16 cellular contexts compared by ENCODE assay signal in genomic region chr11:125071831-125072209, GRCh38. TPM values are rescaled to one million over a fixed set of nuclear protein-coding genes. Genes with fewer than 3 reads are reported as not detected.
DNase-seq lines count a peak whose midpoint lies in the region; ATAC-seq, FAIRE-seq and TF ChIP-seq lines count a peak whose summit lies in the region.
"Had no signal": no experiment of that assay in that cellular context is flagged by ENCODE, and none has a peak within 500 bp of the region (broad histone marks: within the 10 kb centered on the region; RNA-seq: fewer than 3 reads in every experiment).

No MANE protein-coding gene starts in this region.

- no peak for ATAC-seq in lower lobe of right lung
- no peak for ATAC-seq in GM18502 (IDR thresholded peaks at IDR 0.05; ENCODE audit: poor library complexity, unreplicated experiment)

- H3K9me2 ChIP-seq in SU-DHL-6 (replicated peaks; ENCODE audit: insufficient read depth, low read length), result no peaks in the 10 kb centered on the region

- no peak overlapping the region for H3K9ac ChIP-seq in mammary epithelial cell (ENCODE audit: insufficient read depth, low read length)
- H3K9ac ChIP-seq in SU-DHL-6 (ENCODE audit: low read length), result no peak overlapping the region

- H3K36me3 ChIP-seq in mammary epithelial cell (ENCODE audit: insufficient read depth, low read length) (peaks cover 8% of the 10 kb centered on the region), SU-DHL-6 (ENCODE audit: low read length) (no peaks in the 10 kb centered on the region), lower lobe of right lung (no peaks in the 10 kb centered on the region)

- H4K20me1 ChIP-seq in mammary epithelial cell (ENCODE audit: insufficient read depth, low read length), result no peaks in the 10 kb centered on the region
- H4K20me1 ChIP-seq in SU-DHL-6 (ENCODE audit: low read depth, low read length), result no peaks in the 10 kb centered on the region

- TF ChIP-seq CTCF in MCF 10A (IDR thresholded peaks at IDR 0.05; ENCODE audit: unreplicated experiment), result no peak
- TF ChIP-seq CTCF in mammary epithelial cell (conservative IDR thresholded peaks at IDR 0.05 in 1 of 2, IDR thresholded peaks at IDR 0.05 in 1 of 2; ENCODE audit: extremely low read depth in 1 of 2, insufficient read depth in 1 of 2, low read depth in 1 of 2, low read length in 2 of 2), result no peak
- no peak for TF ChIP-seq CTCF in SU-DHL-6 (IDR thresholded peaks at IDR 0.05; ENCODE audit: insufficient read depth, low read length, poor library complexity, severe bottlenecking)
- TF ChIP-seq CTCF in lower lobe of right lung (IDR thresholded peaks at IDR 0.05), result no peak

- no peaks in the 10 kb centered on the region for H3K9me3 Mint-ChIP-seq in MCF 10A (ENCODE audit: unreplicated experiment)
- H3K9me3 Mint-ChIP-seq: activated T-helper 2 cell treated with anti-CD3 and anti-CD28 coated beads, Interferon-gamma antibody, Interleukin-2, Interleukin-4, amounts not matched to agents 10 μg/mL and 5 μg/mL and 100 μg/mL, durations not matched to agents 14 hours and 24 hours and 36 hours had no signal

- no peaks in the 10 kb centered on the region for H3K27me3 ChIP-seq in mammary epithelial cell (ENCODE audit: insufficient read depth, low read length)
- no peaks in the 10 kb centered on the region for H3K27me3 ChIP-seq in SU-DHL-6 (ENCODE audit: low read length)
- H3K27me3 ChIP-seq in lower lobe of right lung (ENCODE audit: low read depth), result peaks cover 4% of the 10 kb centered on the region

- no peak for FAIRE-seq in HTR-8/SVneo (lab: Jason Lieb, UNC)

- BruUV-seq in MCF 10A (replicated peaks; lab: Mats Ljungman, UMichigan), result no TSS peak
- BruUV-seq in mammary epithelial cell (replicated peaks; lab: Mats Ljungman, UMichigan), result no TSS peak

- no peaks in the 10 kb centered on the region for H3K27me3 Mint-ChIP-seq in MCF 10A (ENCODE audit: insufficient read depth, unreplicated experiment)

- peaks cover 40% of the 10 kb centered on the region for H3K4me1 Mint-ChIP-seq in MCF 10A (ENCODE audit: insufficient read depth, unreplicated experiment)

- H3K27ac ChIP-seq in mammary epithelial cell (ENCODE audit: insufficient read depth, low read depth, low read length), result no peak overlapping the region
- H3K27ac ChIP-seq in SU-DHL-6 (ENCODE audit: low read depth, low read length), result no peak overlapping the region; the same call in 1 of the 2 replicates
- peak overlapping the region; percentile 58 for H3K27ac ChIP-seq in lower lobe of right lung
- H3K27ac ChIP-seq: SK-N-MC had no signal

- DNase-seq in MCF 10A (ENCODE audit: unreplicated experiment), result no peak
- DNase-seq in mammary epithelial cell, result no peak
- DNase-seq in lower lobe of right lung, result no peak
- DNase-seq in HTR-8/SVneo (ENCODE audit: insufficient read length, low spot score), result no peak
- no peak for DNase-seq in cortex of kidney (lab: John Stamatoyannopoulos, UW)
- DNase-seq in NCI-H2081 (lab: John Stamatoyannopoulos, UW), result no peak
- DNase-seq: amniotic stem cell, COR-L47, glutamatergic neuron, NCI-H1048, NCI-H2171 had no signal

- POLR2A ChIA-PET in MCF 10A (lab: Yijun Ruan, JAX), result interaction anchor here (1.4 to 2.9 kb wide), 5 partner anchors 10 to 274 kb away, joined by 3 to 29 read pairs (median 5); no protein-coding TSS in a partner anchor

- H3F3A ChIP-seq in SU-DHL-6 (ENCODE audit: insufficient read depth), result no peaks in the 10 kb centered on the region

- no peaks in the 10 kb centered on the region for H3K36me3 Mint-ChIP-seq in MCF 10A (ENCODE audit: insufficient read depth, unreplicated experiment)

- 93% methylated on average over 6 of the region's 6 CpGs for WGBS in mammary epithelial cell (ENCODE audit: low coverage, missing lambda C conversion rate)

- dilution Hi-C loops in mammary epithelial cell (cut with HindIII; ENCODE audit: low sequenced_read_pairs), result no loop called here

- H3K9me3 ChIP-seq in mammary epithelial cell (replicated peaks; ENCODE audit: insufficient read depth, low read length), result no peaks in the 10 kb centered on the region
- no peaks in the 10 kb centered on the region for H3K9me3 ChIP-seq in SU-DHL-6 (ENCODE audit: insufficient read depth, low read length)
- H3K9me3 ChIP-seq in lower lobe of right lung, result no peaks in the 10 kb centered on the region

- intact Hi-C loops in MCF 10A (cut with micrococcal nuclease) (no loop called here), mammary epithelial cell (cut with micrococcal nuclease) (no loop called here), lower lobe of right lung (cut with DNase I) (no loop called here)

- peaks cover 28% of the 10 kb centered on the region for H3K79me2 ChIP-seq in mammary epithelial cell (ENCODE audit: insufficient read depth, low read length)
- H3K79me2 ChIP-seq in SU-DHL-6 (ENCODE audit: insufficient read depth, low read length), result no peaks in the 10 kb centered on the region

- in situ Hi-C loops in mammary epithelial cell (cut with MboI; ENCODE audit: low sequenced_read_pairs in 2 of 2), result no loop called here

- no peak overlapping the region for H3K4me3 Mint-ChIP-seq in MCF 10A (ENCODE audit: unreplicated experiment)

- H2AFZ ChIP-seq in mammary epithelial cell (ENCODE audit: low read depth, low read length) (no peak overlapping the region), SU-DHL-6 (ENCODE audit: low read depth, low read length, severe bottlenecking) (no peak overlapping the region)

- peak overlapping the region; percentile 88 for H3K27ac Mint-ChIP-seq in MCF 10A (ENCODE audit: low read depth, unreplicated experiment)

- H3K4me3 ChIP-seq in mammary epithelial cell (replicated peaks in 1 of 3; ENCODE audit: insufficient read depth in 1 of 3, low read depth in 2 of 3, low read length in 3 of 3), result no peak overlapping the region
- H3K4me3 ChIP-seq in SU-DHL-6 (ENCODE audit: insufficient read depth, low read length, poor library complexity, severe bottlenecking), result no peak overlapping the region
- H3K4me3 ChIP-seq in lower lobe of right lung, result no peak overlapping the region
- H3K4me3 ChIP-seq: SK-N-MC had no signal

- H3K4me2 ChIP-seq in mammary epithelial cell (ENCODE audit: insufficient read depth, low read depth, low read length) (no peak overlapping the region), SU-DHL-6 (ENCODE audit: low read depth, low read length, poor library complexity, severe bottlenecking) (peak overlapping the region; percentile 36)

- CTCF ChIA-PET in MCF 10A (lab: Yijun Ruan, JAX) (interaction anchor here (1.2 to 2.9 kb wide), 5 partner anchors 11 to 101 kb away, joined by 4 to 13 read pairs (median 6); no protein-coding TSS in a partner anchor), mammary epithelial cell (lab: Charles Lee; ENCODE audit: low non-redundant PET) (no interaction called here)

- H3K4me1 ChIP-seq in mammary epithelial cell (ENCODE audit: insufficient read depth, low read length) (peaks cover 51% of the 10 kb centered on the region), lower lobe of right lung (peaks cover 25% of the 10 kb centered on the region)

RNA-seq across cellular contexts. Expression of gene SLC37A2, which starts 8.7 kb away (rescaled TPM):
- 5.2 and 7.8 TPM in 2 replicates for total RNA-seq in MCF 10A (2022)
- 10 to 100 TPM; 34.8 to 85.5 TPM for total RNA-seq in mammary epithelial cell
- polyA plus RNA-seq in mammary epithelial cell, result 80.3 TPM
- 76.7 TPM for polyA minus RNA-seq in mammary epithelial cell
- 25.0 TPM for total RNA-seq in lower lobe of right lung
- total RNA-seq: A673 had no signal

RNA-seq across cellular contexts. Expression of gene TMEM218, which starts 39.6 kb away (rescaled TPM):
- 21.1 and 31.3 TPM in 2 replicates for total RNA-seq in MCF 10A (2022)
- total RNA-seq in mammary epithelial cell, result 10 to 100 TPM; 15.0 to 17.5 TPM
- 25.6 TPM for polyA plus RNA-seq in mammary epithelial cell
- polyA minus RNA-seq in mammary epithelial cell, result 0.31 TPM
- total RNA-seq in lower lobe of right lung, result 20.5 TPM
